In the genomic region with DNA sequence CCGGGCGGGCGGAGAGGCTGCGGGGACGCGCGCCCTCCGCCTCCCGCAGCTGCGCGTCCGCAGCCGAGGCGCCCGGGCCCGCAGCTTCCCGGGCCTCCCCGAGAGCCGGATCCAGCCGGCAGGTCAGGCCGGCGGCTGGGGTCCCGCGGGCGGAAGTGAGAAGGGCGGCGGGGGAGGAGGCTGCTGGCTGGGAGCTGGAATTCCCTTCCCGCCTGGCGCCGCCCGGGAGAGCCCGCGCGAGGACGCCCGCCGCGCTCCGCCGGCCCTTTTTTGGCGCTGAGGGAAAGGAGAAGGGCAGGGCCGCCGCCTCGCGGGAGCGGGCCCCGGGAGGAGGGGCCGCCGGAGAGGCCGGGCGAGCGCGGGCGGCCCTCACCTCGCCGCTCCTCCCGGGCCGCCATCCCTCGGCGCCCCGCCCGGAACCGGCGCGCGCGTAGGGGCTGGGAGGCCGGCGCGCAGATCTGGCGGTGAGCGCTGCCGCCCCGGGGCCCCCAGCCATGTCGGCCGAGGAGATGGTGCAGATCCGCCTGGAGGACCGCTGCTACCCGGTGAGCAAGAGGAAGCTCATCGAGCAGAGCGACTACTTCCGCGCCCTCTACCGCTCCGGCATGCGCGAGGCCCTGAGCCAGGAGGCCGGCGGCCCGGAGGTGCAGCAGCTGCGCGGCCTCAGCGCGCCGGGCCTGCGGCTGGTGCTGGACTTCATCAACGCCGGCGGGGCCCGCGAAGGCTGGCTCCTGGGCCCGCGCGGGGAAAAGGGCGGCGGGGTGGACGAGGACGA, we compare ENCODE assay signal across 8 cellular contexts. TPM values are rescaled to one million over a fixed set of nuclear protein-coding genes. Genes with fewer than 3 reads are reported as not detected.
DNase-seq lines count a peak whose midpoint lies in the region; ATAC-seq and TF ChIP-seq lines count a peak whose summit lies in the region.

A gene with protein sequence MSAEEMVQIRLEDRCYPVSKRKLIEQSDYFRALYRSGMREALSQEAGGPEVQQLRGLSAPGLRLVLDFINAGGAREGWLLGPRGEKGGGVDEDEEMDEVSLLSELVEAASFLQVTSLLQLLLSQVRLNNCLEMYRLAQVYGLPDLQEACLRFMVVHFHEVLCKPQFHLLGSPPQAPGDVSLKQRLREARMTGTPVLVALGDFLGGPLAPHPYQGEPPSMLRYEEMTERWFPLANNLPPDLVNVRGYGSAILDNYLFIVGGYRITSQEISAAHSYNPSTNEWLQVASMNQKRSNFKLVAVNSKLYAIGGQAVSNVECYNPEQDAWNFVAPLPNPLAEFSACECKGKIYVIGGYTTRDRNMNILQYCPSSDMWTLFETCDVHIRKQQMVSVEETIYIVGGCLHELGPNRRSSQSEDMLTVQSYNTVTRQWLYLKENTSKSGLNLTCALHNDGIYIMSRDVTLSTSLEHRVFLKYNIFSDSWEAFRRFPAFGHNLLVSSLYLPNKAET (plus strand): TSS at position 397 of the 775 bp plus-strand sequence. CDS start 98 bp downstream, at position 495.
A gene (minus strand): TSS at position 400 of the 775 bp plus-strand sequence. CDS start 8,960 bp downstream, outside the sequence.

- H3K9me3 ChIP-seq in PC-3 (ENCODE audit: low read length) (no peaks in the 10 kb centered on the region), fibroblast of lung (ENCODE audit: control insufficient read depth, insufficient read depth, low read depth, low read length) (no peaks in the 10 kb centered on the region)

- no peaks in the 10 kb centered on the region for H4K20me1 ChIP-seq in PC-3 (ENCODE audit: low read length)
- no peaks in the 10 kb centered on the region for H4K20me1 ChIP-seq in fibroblast of lung (ENCODE audit: control insufficient read depth, extremely low read depth, insufficient read depth, low read length)

- peaks cover 3% of the 10 kb centered on the region; the same call in 1 of the 2 replicates for H3K36me3 ChIP-seq in PC-3 (ENCODE audit: low read depth, low read length)
- H3K36me3 ChIP-seq in fibroblast of lung (ENCODE audit: control insufficient read depth, insufficient read depth, low read length) = no peaks in the 10 kb centered on the region

- DNase-seq in D341Med (ENCODE audit: low spot score) (peak; percentile 90), HS-27A (ENCODE audit: low read depth) (peak; percentile 66), PC-3 (peak; percentile 72), activated T-helper 1 cell treated with Interleukin-2 at 50 U/mL for 16 hours (ENCODE audit: low read depth) (peak; percentile 48), fibroblast of lung (ENCODE audit: low read depth in 2 of 2) (peak; percentile 75 to 81)
- peak; percentile 38 to 84 (median 62) for DNase-seq in naive thymus-derived CD8-positive, alpha-beta T cell
- DNase-seq in stimulated activated naive CD4-positive, alpha-beta T cell treated with Interleukin-2 at 50 U/mL for 16 hours (lab: John Stamatoyannopoulos, UW) = peak; percentile 62

- intact Hi-C loops in PC-3 (cut with micrococcal nuclease) = loop anchor here (2.0 kb wide), 1 partner anchor 61 kb away; no protein-coding TSS in a partner anchor

- H3K9me2 ChIP-seq in PC-3 (replicated peaks; ENCODE audit: low read length) = no peaks in the 10 kb centered on the region

- peaks cover 0 to 16% (median 0%) of the 10 kb centered on the region in 3 donors for H3K36me3 Mint-ChIP-seq in naive thymus-derived CD8-positive, alpha-beta T cell

- ATAC-seq in GM21360 (IDR thresholded peaks at IDR 0.05; ENCODE audit: unreplicated experiment) (peak; percentile 70), PC-3 (peak; percentile 64)
- peak; percentile 82 to 90 for ATAC-seq in naive thymus-derived CD8-positive, alpha-beta T cell

- CTCF ChIA-PET in PC-3 (lab: Charles Lee) = interaction anchor here (1.0 to 1.4 kb wide), 5 partner anchors 19 to 60 kb away, joined by 3 to 13 read pairs (median 4); no protein-coding TSS in a partner anchor

- H2AFZ ChIP-seq in PC-3 (ENCODE audit: low read length) (peak within 1 kb of the TSS; percentile 87), fibroblast of lung (ENCODE audit: low read length) (peak within 1 kb of the TSS; percentile 97)

- H3K27me3 ChIP-seq in PC-3 (ENCODE audit: low read length) = no peaks in the 10 kb centered on the region
- no peaks in the 10 kb centered on the region for H3K27me3 ChIP-seq in fibroblast of lung (ENCODE audit: control insufficient read depth, insufficient read depth, low read length)

- no peak for TF ChIP-seq CTCF in PC-3 (conservative IDR thresholded peaks at IDR 0.05; ENCODE audit: low read depth, low read length)
- no peak for TF ChIP-seq CTCF in fibroblast of lung (conservative IDR thresholded peaks at IDR 0.05 in 1 of 2, IDR thresholded peaks at IDR 0.05 in 1 of 2; ENCODE audit: low read depth in 1 of 2, low read length in 2 of 2)

- H3K27me3 Mint-ChIP-seq in naive thymus-derived CD8-positive, alpha-beta T cell = peaks cover 0 to under 1% (median 0%) of the 10 kb centered on the region in 5 donors

- POLR2A ChIA-PET in PC-3 (lab: Charles Lee; ENCODE audit: unreplicated experiment) = interaction anchor here (0.6 to 1.4 kb wide), 3 partner anchors 34 to 205 kb away, joined by 4 to 8 read pairs (median 4); no protein-coding TSS in a partner anchor
- POLR2A ChIA-PET in naive thymus-derived CD8-positive, alpha-beta T cell (lab: Charles Lee) = interaction anchor here (0.6 to 2.3 kb wide), 13 partner anchors 9 to 536 kb away, joined by 3 to 14 read pairs (median 7); a partner anchor contains a TSS

- H3K4me1 Mint-ChIP-seq in naive thymus-derived CD8-positive, alpha-beta T cell = peaks cover 14 to 46% (median 35%) of the 10 kb centered on the region in 4 donors

- H3K27ac ChIP-seq in PC-3 (ENCODE audit: low read length) (peak within 1 kb of the TSS; percentile 64), fibroblast of lung (ENCODE audit: insufficient read depth, low read length) (peak within 1 kb of the TSS; percentile 77)

- peak within 1 kb of the TSS; percentile 75 to 94 (median 89) for H3K27ac Mint-ChIP-seq in naive thymus-derived CD8-positive, alpha-beta T cell

- no peaks in the 10 kb centered on the region for H3K9me3 Mint-ChIP-seq in naive thymus-derived CD8-positive, alpha-beta T cell

- BruUV-seq in PC-3 (replicated peaks; lab: Mats Ljungman, UMichigan) = no TSS peak

- H3K9ac ChIP-seq in PC-3 (ENCODE audit: low read length) = peak within 1 kb of the TSS; percentile 93
- peak within 1 kb of the TSS; percentile 83 for H3K9ac ChIP-seq in fibroblast of lung (ENCODE audit: insufficient read depth, low read length)

- H3F3A ChIP-seq in PC-3 (ENCODE audit: low read length, unreplicated experiment) = peaks cover 4% of the 10 kb centered on the region

- H3K4me3 ChIP-seq in PC-3 (ENCODE audit: low read length) (peak within 1 kb of the TSS; percentile 78), fibroblast of lung (replicated peaks in 1 of 4; ENCODE audit: control extremely low read depth in 1 of 4, insufficient read depth in 1 of 4, low read depth in 3 of 4, low read length in 4 of 4) (peak within 1 kb of the TSS; percentile 72 to 86 (median 82))

- H3K4me2 ChIP-seq in PC-3 (ENCODE audit: low read length) = peak within 1 kb of the TSS; percentile 98
- H3K4me2 ChIP-seq in fibroblast of lung (ENCODE audit: extremely low read depth, insufficient read depth, low read length) = peak within 1 kb of the TSS; percentile 98

- H3K4me1 ChIP-seq in PC-3 (ENCODE audit: insufficient read depth, low read length) (peaks cover 37% of the 10 kb centered on the region), fibroblast of lung (ENCODE audit: control insufficient read depth, extremely low read depth, insufficient read depth, low read length) (peaks cover 2% of the 10 kb centered on the region)

- peaks cover 65% of the 10 kb centered on the region for H3K79me2 ChIP-seq in PC-3 (ENCODE audit: low read length)
- H3K79me2 ChIP-seq in fibroblast of lung (ENCODE audit: control insufficient read depth, insufficient read depth, low read length) = peaks cover 36% of the 10 kb centered on the region

- H3K4me3 Mint-ChIP-seq in naive thymus-derived CD8-positive, alpha-beta T cell = peak within 1 kb of the TSS; percentile 78 to 96 (median 90)

RNA-seq across cellular contexts. Expression of the first gene that starts in this region (rescaled TPM):
- total RNA-seq in PC-3 (2014; rRNA removed) = 74.2 and 82.6 TPM in 2 replicates
- 24.1 and 25.3 TPM in 2 replicates for total RNA-seq in fibroblast of lung
- 12.3 and 16.6 TPM in 2 replicates for polyA plus RNA-seq in fibroblast of lung
- polyA plus RNA-seq in fibroblast of lung (2012) = 9.1 and 11.5 TPM in 2 replicates
- polyA minus RNA-seq in fibroblast of lung (ENCODE audit: low replicate concordance) = 16.8 and 18.5 TPM in 2 replicates
- 10 to 100 TPM; 20.9 to 25.7 TPM for total RNA-seq in naive thymus-derived CD8-positive, alpha-beta T cell
- polyA plus RNA-seq in naive thymus-derived CD8-positive, alpha-beta T cell = 10 to 100 TPM in 2 of 3 donors, 1 to 10 TPM in 1; 8.5 to 11.3 (median 11.0) TPM

RNA-seq across cellular contexts. Expression of the second gene that starts in this region (rescaled TPM):
- total RNA-seq in PC-3 (2014; rRNA removed) (1.9 and 4.1 TPM in 2 replicates), fibroblast of lung (0.17 TPM in 1 of 2 replicates, not detected in the other)
- polyA plus RNA-seq in fibroblast of lung = not detected in 2 replicates
- not detected in 2 replicates for polyA plus RNA-seq in fibroblast of lung (2012)
- not detected in 2 replicates for polyA minus RNA-seq in fibroblast of lung (ENCODE audit: low replicate concordance)
- total RNA-seq in naive thymus-derived CD8-positive, alpha-beta T cell = not detected
- not detected for polyA plus RNA-seq in naive thymus-derived CD8-positive, alpha-beta T cell

Comparison
In these comparisons a context has a peak if more than half of its experiments do, and no peak if none do; other contexts are left out.
1. Peak in every context shown above with its lines: DNase-seq, ATAC-seq, H3K4me3 ChIP-seq and H3K27ac ChIP-seq.